In genomic region chr15:82810061-82810862, GRCh38 we compare ENCODE assay signal across 8 cellular contexts. TPM values are rescaled to one million over a fixed set of nuclear protein-coding genes. Genes with fewer than 3 reads are reported as not detected.
DNase-seq lines count a peak whose midpoint lies in the region; ATAC-seq, FAIRE-seq and TF ChIP-seq lines count a peak whose summit lies in the region.

No MANE protein-coding gene starts in this region.

- TF ChIP-seq CTCF in A549 (IDR thresholded peaks at IDR 0.05) (peak; percentile 37; the same call in 2 of the 3 replicates), Peyer's patch (IDR thresholded peaks at IDR 0.05) (peak in 1 of 6 experiments; percentile 1)

- ATAC-seq in A549 = peak; percentile 36 to 74
- peak; percentile 22 for ATAC-seq in GM18502 (IDR thresholded peaks at IDR 0.05; ENCODE audit: poor library complexity, unreplicated experiment)
- peak; percentile 23 for ATAC-seq in HG03064 (IDR thresholded peaks at IDR 0.05; ENCODE audit: low read depth, unreplicated experiment)
- no peak for ATAC-seq in left ventricle myocardium superior

- peak; percentile 32 for FAIRE-seq in A549 (lab: Jason Lieb, UNC)

- intact Hi-C loops in left ventricle myocardium superior (cut with micrococcal nuclease) = no loop called here

- peaks cover 0 to 10% (median 0%) of the 10 kb centered on the region in 3 donors for H3K36me3 ChIP-seq in Peyer's patch

- H3K4me1 ChIP-seq in A549 (peaks cover 17% of the 10 kb centered on the region), Peyer's patch (peaks cover 0 to 21% (median 5%) of the 10 kb centered on the region in 4 donors)

- no peak for TF ChIP-seq RAD21 in A549 (conservative IDR thresholded peaks at IDR 0.05 in 1 of 2, IDR thresholded peaks at IDR 0.05 in 1 of 2)

- CTCF ChIA-PET in A549 (lab: Yijun Ruan, JAX) = interaction anchor here (0.6 to 2.4 kb wide), 10 partner anchors 11 to 280 kb away, joined by 3 to 6 read pairs (median 3); no protein-coding TSS in a partner anchor

- DNase-seq in A549 (ENCODE audit: low read depth in 1 of 2, low spot score in 1 of 2) = peak in 1 of 2 experiments; percentile 49
- DNase-seq in Peyer's patch = peak; percentile 30 to 72 (median 61)
- peak; percentile 63 for DNase-seq in left ventricle myocardium superior
- peak; percentile 74 for DNase-seq in retina
- DNase-seq in DMS79 treated with DMSO at 0.1 percent for 48 hours (lab: John Stamatoyannopoulos, UW) = no peak

- TF ChIP-seq EP300 in A549 (IDR thresholded peaks at IDR 0.05) = no peak

- WGBS in A549 (ENCODE audit: missing lambda C conversion rate) = 1% methylated on average over 34 of the region's 80 CpGs
- 0 to 1% (median 0%) methylated on average over 34 to 80 of the region's 80 CpGs for WGBS in adipose tissue, 3 donors

- POLR2A ChIA-PET in A549 (lab: Yijun Ruan, JAX) = interaction anchor here (0.5 to 1.7 kb wide), 5 partner anchors 10 to 270 kb away, joined by 3 to 12 read pairs (median 5); partner anchors contain the start of genes RAMAC and RPS17

- H3K4me2 ChIP-seq in A549 = peak overlapping the region; percentile 91

- H3K27me3 ChIP-seq in Peyer's patch = no peaks in the 10 kb centered on the region

- H3K9me3 ChIP-seq in A549 = no peaks in the 10 kb centered on the region
- no peaks in the 10 kb centered on the region for H3K9me3 ChIP-seq in Peyer's patch

- H3K27ac ChIP-seq in A549 (peak overlapping the region; percentile 80 to 96), Peyer's patch (peak overlapping the region; percentile 97 to 99 (median 99)), adipose tissue (ENCODE audit: low read depth, low read length) (peak overlapping the region; percentile 88)

- TF ChIP-seq POLR2A in A549 (IDR thresholded peaks at IDR 0.05; ENCODE audit: low read length) = no peak
- TF ChIP-seq POLR2A in Peyer's patch (IDR thresholded peaks at IDR 0.05) = peak in 1 of 2 donors; percentile 12

- H3K4me3 ChIP-seq in A549 (peak overlapping the region; percentile 65), Peyer's patch (peak overlapping the region; percentile 88 to 95 (median 92))

TF ChIP-seq in A549, 52 proteins besides CTCF, POLR2A, EP300 and RAD21:
- no peak for TF ChIP-seq NR3C1 (IDR thresholded peaks at IDR 0.05)
- TF ChIP-seq ELK1 (IDR thresholded peaks at IDR 0.05; ENCODE audit: low read depth, low read length) = no peak
- TF ChIP-seq EHF (CRISPR knock-in tag; IDR thresholded peaks at IDR 0.05) = no peak
- peak in 1 of 2 experiments; percentile 43; a peak in 1 of 4 replicates for TF ChIP-seq CEBPB (IDR thresholded peaks at IDR 0.05)
- TF ChIP-seq HOXB5 (CRISPR knock-in tag; IDR thresholded peaks at IDR 0.05) = 0 out of 2 replicates have a peak, but pooled peaks have one; percentile 24
- TF ChIP-seq ZC3H11A (IDR thresholded peaks at IDR 0.05) = no peak
- TF ChIP-seq MAFK (IDR thresholded peaks at IDR 0.05; ENCODE audit: partially characterized antibody) = peak; percentile 28
- TF ChIP-seq MAZ (IDR thresholded peaks at IDR 0.05; ENCODE audit: borderline replicate concordance, low read depth, low read length) = no peak
- TF ChIP-seq KDM1A (IDR thresholded peaks at IDR 0.05; ENCODE audit: low read depth) = no peak
- TF ChIP-seq JUN (IDR thresholded peaks at IDR 0.05) = peak; percentile 15 to 48; a peak in 1 of 5 replicates
- TF ChIP-seq RNF2 (IDR thresholded peaks at IDR 0.05; ENCODE audit: borderline replicate concordance, low read depth) = no peak
- 0 out of 3 replicates have a peak, but pooled peaks have one; percentile 22 for TF ChIP-seq SMC3 (IDR thresholded peaks at IDR 0.05)
- no peak for TF ChIP-seq CBX8 (IDR thresholded peaks at IDR 0.05)
- no peak for TF ChIP-seq CHD2 (IDR thresholded peaks at IDR 0.05; ENCODE audit: low read length, partially characterized antibody)
- TF ChIP-seq HOXA7 (CRISPR knock-in tag; IDR thresholded peaks at IDR 0.05) = no peak
- TF ChIP-seq ZSCAN20 (CRISPR knock-in tag; IDR thresholded peaks at IDR 0.05) = no peak
- TF ChIP-seq, protein P1, sequence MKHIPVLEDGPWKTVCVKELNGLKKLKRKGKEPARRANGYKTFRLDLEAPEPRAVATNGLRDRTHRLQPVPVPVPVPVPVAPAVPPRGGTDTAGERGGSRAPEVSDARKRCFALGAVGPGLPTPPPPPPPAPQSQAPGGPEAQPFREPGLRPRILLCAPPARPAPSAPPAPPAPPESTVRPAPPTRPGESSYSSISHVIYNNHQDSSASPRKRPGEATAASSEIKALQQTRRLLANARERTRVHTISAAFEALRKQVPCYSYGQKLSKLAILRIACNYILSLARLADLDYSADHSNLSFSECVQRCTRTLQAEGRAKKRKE (CRISPR knock-in tag; IDR thresholded peaks at IDR 0.05; ENCODE audit: low read depth) = no peak
- TF ChIP-seq TFCP2L1 (CRISPR knock-in tag; IDR thresholded peaks at IDR 0.05) = no peak
- TF ChIP-seq, protein P2, sequence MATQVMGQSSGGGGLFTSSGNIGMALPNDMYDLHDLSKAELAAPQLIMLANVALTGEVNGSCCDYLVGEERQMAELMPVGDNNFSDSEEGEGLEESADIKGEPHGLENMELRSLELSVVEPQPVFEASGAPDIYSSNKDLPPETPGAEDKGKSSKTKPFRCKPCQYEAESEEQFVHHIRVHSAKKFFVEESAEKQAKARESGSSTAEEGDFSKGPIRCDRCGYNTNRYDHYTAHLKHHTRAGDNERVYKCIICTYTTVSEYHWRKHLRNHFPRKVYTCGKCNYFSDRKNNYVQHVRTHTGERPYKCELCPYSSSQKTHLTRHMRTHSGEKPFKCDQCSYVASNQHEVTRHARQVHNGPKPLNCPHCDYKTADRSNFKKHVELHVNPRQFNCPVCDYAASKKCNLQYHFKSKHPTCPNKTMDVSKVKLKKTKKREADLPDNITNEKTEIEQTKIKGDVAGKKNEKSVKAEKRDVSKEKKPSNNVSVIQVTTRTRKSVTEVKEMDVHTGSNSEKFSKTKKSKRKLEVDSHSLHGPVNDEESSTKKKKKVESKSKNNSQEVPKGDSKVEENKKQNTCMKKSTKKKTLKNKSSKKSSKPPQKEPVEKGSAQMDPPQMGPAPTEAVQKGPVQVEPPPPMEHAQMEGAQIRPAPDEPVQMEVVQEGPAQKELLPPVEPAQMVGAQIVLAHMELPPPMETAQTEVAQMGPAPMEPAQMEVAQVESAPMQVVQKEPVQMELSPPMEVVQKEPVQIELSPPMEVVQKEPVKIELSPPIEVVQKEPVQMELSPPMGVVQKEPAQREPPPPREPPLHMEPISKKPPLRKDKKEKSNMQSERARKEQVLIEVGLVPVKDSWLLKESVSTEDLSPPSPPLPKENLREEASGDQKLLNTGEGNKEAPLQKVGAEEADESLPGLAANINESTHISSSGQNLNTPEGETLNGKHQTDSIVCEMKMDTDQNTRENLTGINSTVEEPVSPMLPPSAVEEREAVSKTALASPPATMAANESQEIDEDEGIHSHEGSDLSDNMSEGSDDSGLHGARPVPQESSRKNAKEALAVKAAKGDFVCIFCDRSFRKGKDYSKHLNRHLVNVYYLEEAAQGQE (IDR thresholded peaks at IDR 0.05) = no peak
- TF ChIP-seq PHF8 (IDR thresholded peaks at IDR 0.05; ENCODE audit: borderline replicate concordance, low read depth) = peak; percentile 26; the same call in 1 of the 2 replicates
- no peak for TF ChIP-seq CHD4 (IDR thresholded peaks at IDR 0.05; ENCODE audit: borderline replicate concordance)
- TF ChIP-seq POLR2AphosphoS2 (conservative IDR thresholded peaks at IDR 0.05; ENCODE audit: low read length) = no peak

RNA-seq across cellular contexts. Expression of gene WHAMM, which starts 0.8 kb away (rescaled TPM):
- polyA plus RNA-seq in A549 (2011; rRNA removed) (4.2 and 5.1 TPM in 2 replicates), A549 (2017; fragmentation: RNase III; extraction: RNeasy Plus Mini Kit Qiagen cat#74134 plus additional on column Dnase treatment) (5.5 to 5.9 TPM (median 5.6 TPM) in 3 replicates), adipose tissue (1 to 10 TPM; 3.2 to 4.8 (median 4.5) TPM)
- 3.7 and 4.0 TPM in 2 replicates for polyA plus RNA-seq in A549 (2012; cell fraction: cytosol; rRNA removed)
- polyA plus RNA-seq in A549 (2012; cell fraction: nucleus; rRNA removed) = 5.0 and 5.7 TPM in 2 replicates
- polyA minus RNA-seq in A549 (2011; rRNA and poly(A)+ RNA removed) = 1.8 and 2.1 TPM in 2 replicates
- total RNA-seq in Peyer's patch (10 to 100 TPM in 3 of 4 donors, 1 to 10 TPM in 1; 8.6 to 16.0 (median 13.2) TPM), left ventricle myocardium superior (6.4 TPM)

RNA-seq across cellular contexts. Expression of gene FSD2, which starts 4.4 kb away (rescaled TPM):
- polyA plus RNA-seq in A549 (2011; rRNA removed) = not detected in 2 replicates
- not detected in 2 replicates for polyA plus RNA-seq in A549 (2012; cell fraction: cytosol; rRNA removed)
- polyA plus RNA-seq in A549 (2012; cell fraction: nucleus; rRNA removed) = not detected in 2 replicates
- 0.01 TPM in 1 of 3 replicates, not detected in the others for polyA plus RNA-seq in A549 (2017; fragmentation: RNase III; extraction: RNeasy Plus Mini Kit Qiagen cat#74134 plus additional on column Dnase treatment)
- not detected in 2 replicates for polyA minus RNA-seq in A549 (2011; rRNA and poly(A)+ RNA removed)
- not detected for total RNA-seq in Peyer's patch
- polyA plus RNA-seq in adipose tissue = under 1 TPM in 2 of 3 donors, not detected in 1; 0.01 to 0.11 TPM
- 150 TPM for total RNA-seq in left ventricle myocardium superior

Comparison
In these comparisons a context has a peak if more than half of its experiments do, and no peak if none do; other contexts are left out.
1. RNA of gene FSD2, which starts 4.4 kb away (total RNA-seq): 150 TPM in left ventricle myocardium superior (single experiment); not detected in Peyer's patch; every median in the first group is over 100 times any median in the second.
2. Peak in every context shown above with its lines, with median percentiles within 50 percentile points of each other: H3K27ac ChIP-seq.